In the genomic region with DNA sequence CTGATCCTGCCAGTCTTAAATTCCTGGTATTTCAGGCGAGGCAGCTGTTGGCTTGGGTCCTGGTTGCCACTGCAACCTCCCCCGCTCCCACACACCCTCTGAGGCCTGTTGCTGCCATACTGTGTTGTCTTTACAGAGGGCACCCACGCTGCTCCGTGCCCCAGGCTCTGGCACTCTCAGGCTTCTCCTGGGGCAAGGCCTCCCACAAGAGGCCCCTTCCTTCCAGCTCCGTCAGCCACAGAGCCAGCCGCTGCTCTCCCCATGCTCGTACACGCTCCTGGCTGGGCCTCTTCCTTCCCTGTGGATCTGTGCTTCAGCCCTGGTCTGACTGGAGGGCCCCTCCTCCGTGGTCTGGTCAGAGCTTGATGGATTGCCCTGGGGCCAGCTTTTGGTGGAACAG, we compare ENCODE assay signal across 11 cellular contexts. TPM values are rescaled to one million over a fixed set of nuclear protein-coding genes. Genes with fewer than 3 reads are reported as not detected.
DNase-seq lines count a peak whose midpoint lies in the region; ATAC-seq and TF ChIP-seq lines count a peak whose summit lies in the region.
"Had no signal": no experiment of that assay in that cellular context is flagged by ENCODE, and none has a peak within 500 bp of the region (broad histone marks: within the 10 kb centered on the region; RNA-seq: fewer than 3 reads in every experiment).

No MANE protein-coding gene starts in this region.

- peak overlapping the region; percentile 24 to 67 (median 53); a peak in 18 of 22 replicates for H3K27ac ChIP-seq in BLaER1 treated with 17β-estradiol and CSF1 and Interleukin-3, amounts not matched to agents 10 nM and 100 nM
- H3K27ac ChIP-seq in Panc1 (ENCODE audit: low read length): peak overlapping the region; percentile 88
- peak overlapping the region; percentile 72 to 91 for H3K27ac ChIP-seq in esophagus (ENCODE audit: low read depth in 2 of 2, low read length in 1 of 2)
- H3K27ac ChIP-seq: neutrophil had no signal

- H3K36me3 ChIP-seq in BLaER1 treated with 17β-estradiol and CSF1 and Interleukin-3, amounts not matched to agents 10 nM and 100 nM: peaks cover 0 to 31% (median 0%) of the 10 kb centered on the region in 11 experiments; a peak in 3 of 22 replicates
- H3K36me3 ChIP-seq in Panc1 (ENCODE audit: control insufficient read depth, insufficient read depth, low read length) (no peaks in the 10 kb centered on the region), esophagus (ENCODE audit: control insufficient read depth in 2 of 2, insufficient read depth in 2 of 2, low read length in 1 of 2) (no peaks in the 10 kb centered on the region)
- H3K36me3 ChIP-seq: neutrophil had no signal

- no TSS peak for BruUV-seq in Panc1 (replicated peaks; lab: Mats Ljungman, UMichigan)

- H3K9ac ChIP-seq in BLaER1 treated with 17β-estradiol and CSF1 and Interleukin-3, amounts not matched to agents 10 nM and 100 nM: peak overlapping the region; percentile 13 to 63 (median 45); a peak in 16 of 22 replicates

- peaks cover 0 to 99% (median 6%) of the 10 kb centered on the region in 11 experiments; a peak in 8 of 22 replicates for H4K20me1 ChIP-seq in BLaER1 treated with 17β-estradiol and CSF1 and Interleukin-3, amounts not matched to agents 10 nM and 100 nM

- in situ Hi-C loops in Panc1 (cut with HindIII; ENCODE audit: low pct_unique_long_range_greater_than_20kb, low sequenced_read_pairs): no loop called here

- peaks cover 37 to 67% (median 43%) of the 10 kb centered on the region in 10 experiments for H3K4me1 ChIP-seq in BLaER1 treated with 17β-estradiol and CSF1 and Interleukin-3, amounts not matched to agents 10 nM and 100 nM
- peaks cover 77% of the 10 kb centered on the region for H3K4me1 ChIP-seq in Panc1 (ENCODE audit: control insufficient read depth, insufficient read depth, low read length)
- peaks cover 15 to 22% of the 10 kb centered on the region in 2 donors for H3K4me1 ChIP-seq in esophagus (ENCODE audit: control insufficient read depth in 2 of 2, insufficient read depth in 2 of 2, low read length in 1 of 2)

- H3K27me3 ChIP-seq in BLaER1 treated with 17β-estradiol and CSF1 and Interleukin-3, amounts not matched to agents 10 nM and 100 nM: peaks cover 0 to 10% (median 2%) of the 10 kb centered on the region in 11 experiments; a peak in 14 of 22 replicates
- no peaks in the 10 kb centered on the region for H3K27me3 ChIP-seq in Panc1 (ENCODE audit: control insufficient read depth, insufficient read depth, low read length)
- H3K27me3 ChIP-seq in esophagus (ENCODE audit: control insufficient read depth in 1 of 2, insufficient read depth in 2 of 2, low read length in 2 of 2): no peaks in the 10 kb centered on the region

- WGBS in esophagus, 2 donors: 32 to 48% methylated on average over 9 of the region's 9 CpGs

- POLR2A ChIA-PET in Panc1 (lab: Charles Lee): no interaction called here

- no peaks in the 10 kb centered on the region for H3K9me3 ChIP-seq in BLaER1 treated with 17β-estradiol and CSF1 and Interleukin-3, amounts not matched to agents 10 nM and 100 nM (replicated peaks in 1 of 11)
- no peaks in the 10 kb centered on the region for H3K9me3 ChIP-seq in Panc1 (ENCODE audit: control insufficient read depth, insufficient read depth, low read depth, low read length)
- H3K9me3 ChIP-seq in esophagus (ENCODE audit: control insufficient read depth in 2 of 2, insufficient read depth in 1 of 2, low read depth in 1 of 2, low read length in 1 of 2): peaks cover 0 to 2% of the 10 kb centered on the region in 2 donors
- H3K9me3 ChIP-seq: neutrophil had no signal

- H3K4me2 ChIP-seq in BLaER1 treated with 17β-estradiol and CSF1 and Interleukin-3, amounts not matched to agents 10 nM and 100 nM: peak overlapping the region; percentile 68 to 85 (median 78)

- peak; percentile 53 for ATAC-seq in Panc1
- ATAC-seq in omental fat pad (ENCODE audit: low FRiP score): peak; percentile 61
- no peak for ATAC-seq in HG02610 (IDR thresholded peaks at IDR 0.05; ENCODE audit: unreplicated experiment)

- no peak overlapping the region; a peak in 1 of 20 replicates for H3K4me3 ChIP-seq in BLaER1 treated with 17β-estradiol and CSF1 and Interleukin-3, amounts not matched to agents 10 nM and 100 nM
- H3K4me3 ChIP-seq in Panc1 (ENCODE audit: low read depth in 2 of 2, low read length in 2 of 2): peak overlapping the region in 1 of 2 experiments; percentile 19; a peak in 1 of 4 replicates
- H3K4me3 ChIP-seq in esophagus (ENCODE audit: low read depth in 1 of 2, low read length in 2 of 2): no peak overlapping the region

- intact Hi-C loops in Panc1 (cut with micrococcal nuclease; ENCODE audit: unreplicated experiment): no loop called here

- CTCF ChIA-PET in Panc1 (lab: Charles Lee): no interaction called here

- DNase-seq in Panc1 (ENCODE audit: low read depth, low spot score): no peak
- DNase-seq in omental fat pad (ENCODE audit: low spot score): no peak
- no peak for DNase-seq in AG08396 (ENCODE audit: low spot score)
- DNase-seq in DMS79 (lab: John Stamatoyannopoulos, UW): no peak
- no peak for DNase-seq in COLO668 (lab: John Stamatoyannopoulos, UW; ENCODE audit: unreplicated experiment)
- DNase-seq: NCI-H524 treated with DMSO at 0.1 percent for 48 hours; stimulated activated naive CD4-positive, alpha-beta T cell treated with Interleukin-2 at 50 U/mL for 16 hours had no signal

- TF ChIP-seq CTCF in Panc1 (IDR thresholded peaks at IDR 0.05) (no peak), omental fat pad (IDR thresholded peaks at IDR 0.05) (no peak)

RNA-seq across cellular contexts. Expression of a gene that starts 8.6 kb away (rescaled TPM):
- total RNA-seq in Panc1 (2021; ENCODE audit: unreplicated experiment) (66.4 TPM), omental fat pad (10 to 100 TPM; 24.4 to 95.9 (median 30.4) TPM)
- polyA plus RNA-seq in Panc1 (2012; ENCODE audit: insufficient read length): 43.4 TPM
- polyA plus RNA-seq in esophagus: 10 to 100 TPM in 1 of 2 donors, 1 to 10 TPM in 1; 3.8 to 10.0 TPM
